8 cellular contexts compared by ENCODE assay signal in genomic region chr3:198167339-198168039, GRCh38.
DNase-seq lines count a peak whose midpoint lies in the region; FAIRE-seq and TF ChIP-seq lines count a peak whose summit lies in the region.
"Not testable (repeated sequence)": the region's sequence is repeated elsewhere in the genome, so short reads cannot be mapped to it uniquely, and the experiment has no call there.

No MANE protein-coding gene starts in this region.

- FAIRE-seq in astrocyte (lab: Jason Lieb, UNC), result not testable (repeated sequence)

- not testable (repeated sequence) for H3K36me3 Mint-ChIP-seq in astrocyte (ENCODE audit: low read depth, unreplicated experiment)
- peaks cover 12% of the 10 kb centered on the region for H3K36me3 Mint-ChIP-seq in mesothelial cell of epicardium

- not testable (repeated sequence) for H3K9me3 ChIP-seq in astrocyte (ENCODE audit: insufficient read depth, low read depth, low read length); tibial artery

- not testable (repeated sequence) for H3K27me3 Mint-ChIP-seq in astrocyte (ENCODE audit: low read depth, unreplicated experiment); mesothelial cell of epicardium (ENCODE audit: low read depth)

- not testable (repeated sequence) for H3K27ac Mint-ChIP-seq in astrocyte (ENCODE audit: unreplicated experiment); mesothelial cell of epicardium

- not testable (repeated sequence) for H3K4me1 ChIP-seq in astrocyte (ENCODE audit: insufficient read depth, low read length); tibial artery

- TF ChIP-seq CTCF in astrocyte (IDR thresholded peaks at IDR 0.05; ENCODE audit: insufficient read depth, low read depth, low read length) (peak; percentile 40), mesothelial cell of epicardium (IDR thresholded peaks at IDR 0.05; ENCODE audit: unreplicated experiment) (peak; percentile 90), tibial artery (IDR thresholded peaks at IDR 0.05) (peak; percentile 45 to 62)

- not testable (repeated sequence) for H3K4me2 ChIP-seq in astrocyte (ENCODE audit: low read length)

- not testable (repeated sequence) for H3K4me3 Mint-ChIP-seq in astrocyte (ENCODE audit: unreplicated experiment); mesothelial cell of epicardium

- H3K36me3 ChIP-seq in astrocyte (ENCODE audit: insufficient read depth, low read length); tibial artery: not testable (repeated sequence)

- DNase-seq in GM04504 (ENCODE audit: low read depth) (peak; percentile 9), NCI-H460 (ENCODE audit: extremely low read depth, low read depth) (peak; percentile 8), foreskin melanocyte (peak; percentile 8), mesothelial cell of epicardium (ENCODE audit: low spot score in 2 of 2, unreplicated experiment in 2 of 2) (peak; percentile 46 to 83), tibial artery (peak; percentile 29 to 65)
- DNase-seq in activated CD4-positive, alpha-beta T cell treated with anti-CD3 and anti-CD28 coated beads, Interleukin-2, amount 50 U/mL, for 48 hours, result peak; percentile 73 to 77
- not testable (repeated sequence) for DNase-seq in astrocyte (ENCODE audit: low read depth)
- peak; percentile 51 to 58 (median 53) for DNase-seq in stimulated activated CD4-positive, alpha-beta T cell treated with anti-CD3 and anti-CD28 coated beads, Interleukin-12 subunit alpha, Interleukin-12 subunit beta, amount 100 ng/mL, for 48 hours (ENCODE audit: low read depth in 2 of 3, low spot score in 1 of 3)

- H3K79me2 ChIP-seq in astrocyte (ENCODE audit: insufficient read depth, low read length), result not testable (repeated sequence)

- H2AFZ ChIP-seq in astrocyte (ENCODE audit: low read depth, low read length), result not testable (repeated sequence)

- not testable (repeated sequence) for H3K9ac ChIP-seq in astrocyte (ENCODE audit: low read length)

- intact Hi-C loops in tibial artery (cut with DNase I; ENCODE audit: low total_unique reads), result not testable (repeated sequence)

- not testable (repeated sequence) for H4K20me1 ChIP-seq in astrocyte (ENCODE audit: insufficient read depth, low read length)

- not testable (repeated sequence) for H3K27me3 ChIP-seq in astrocyte (ENCODE audit: insufficient read depth, low read length); tibial artery

- H3K4me1 Mint-ChIP-seq in astrocyte (ENCODE audit: low read depth, unreplicated experiment); mesothelial cell of epicardium: not testable (repeated sequence)

- H3K4me3 ChIP-seq in astrocyte (ENCODE audit: insufficient read depth, low read depth, low read length); tibial artery: not testable (repeated sequence)

- H3K9me3 Mint-ChIP-seq in astrocyte (ENCODE audit: unreplicated experiment); mesothelial cell of epicardium: not testable (repeated sequence)

- not testable (repeated sequence) for H3K27ac ChIP-seq in astrocyte (ENCODE audit: low read depth, low read length); tibial artery

Comparison
In these comparisons a context has a peak if more than half of its experiments do, and no peak if none do; other contexts are left out.
1. CTCF ChIP-seq: peak in every context shown above with its lines; median percentile 90 in mesothelial cell of epicardium; 54 in tibial artery; 40 in astrocyte.